In genomic region chr7:47474211-47474936, GRCh38 we compare ENCODE assay signal across 1 cellular context.
A peak's percentile ranks its signal among the peaks of the same experiment; 100 is the strongest.
TF ChIP-seq lines count a peak whose summit lies in the region.

No MANE protein-coding gene starts in this region.

TF ChIP-seq in K562, 482 proteins besides CTCF, POLR2A, EP300 and RAD21 (continued from another document):
- TF ChIP-seq HBP1 (CRISPR knock-in tag; IDR thresholded peaks at IDR 0.05) (peak; percentile 75; the same call in 1 of the 2 replicates), YBX1 (IDR thresholded peaks at IDR 0.05) (0 out of 2 replicates have a peak, but pooled peaks have one; percentile 6), PHF20 (IDR thresholded peaks at IDR 0.05; ENCODE audit: partially characterized antibody) (peak; percentile 10), CHD4 (IDR thresholded peaks at IDR 0.05; ENCODE audit: insufficient read depth, insufficient replicate concordance, low read depth, low read length, poor library complexity, severe bottlenecking) (peak; percentile 51), ARHGAP35 (IDR thresholded peaks at IDR 0.05; ENCODE audit: partially characterized antibody) (peak; percentile 52)
TF ChIP-seq in K562: peak in this region for 11.
